ENCODE assay signal across 18 cellular contexts in genomic region chr20:62709537-62709905, GRCh38. TPM values are rescaled to one million over a fixed set of nuclear protein-coding genes. Genes with fewer than 3 reads are reported as not detected.
A peak's percentile ranks its signal among the peaks of the same experiment; 100 is the strongest.
DNase-seq lines count a peak whose midpoint lies in the region; ATAC-seq and TF ChIP-seq lines count a peak whose summit lies in the region.
"Had no signal": no experiment of that assay in that cellular context is flagged by ENCODE, and none has a peak within 500 bp of the region (broad histone marks: within the 10 kb centered on the region; RNA-seq: fewer than 3 reads in every experiment).

No MANE protein-coding gene starts in this region.

- peaks cover 4% of the 10 kb centered on the region for H3K27me3 ChIP-seq in mammary epithelial cell (ENCODE audit: insufficient read depth, low read length)
- peaks cover 59% of the 10 kb centered on the region for H3K27me3 ChIP-seq in transverse colon

- TF ChIP-seq CTCF in mammary epithelial cell (conservative IDR thresholded peaks at IDR 0.05 in 1 of 2, IDR thresholded peaks at IDR 0.05 in 1 of 2; ENCODE audit: extremely low read depth in 1 of 2, insufficient read depth in 1 of 2, low read depth in 1 of 2, low read length in 2 of 2): no peak
- TF ChIP-seq CTCF in transverse colon (IDR thresholded peaks at IDR 0.05): no peak
- TF ChIP-seq CTCF in GM10248 (IDR thresholded peaks at IDR 0.05; ENCODE audit: control extremely low read depth, extremely low read depth, low read depth, missing control alignments): no peak

- H3K4me3 ChIP-seq in mammary epithelial cell (replicated peaks in 1 of 3; ENCODE audit: insufficient read depth in 1 of 3, low read depth in 2 of 3, low read length in 3 of 3) (peak overlapping the region in 1 of 3 experiments; percentile 44), transverse colon (peak overlapping the region in 3 of 4 donors; percentile 13 to 40 (median 38))
- H3K4me3 ChIP-seq: psoas muscle, SK-N-MC, upper lobe of right lung had no signal

- intact Hi-C loops in Right ventricle myocardium inferior (cut with DNase I) (no loop called here), cardiac septum (cut with DNase I) (no loop called here), mammary epithelial cell (cut with micrococcal nuclease) (no loop called here), transverse colon (cut with DNase I; ENCODE audit: low total_unique reads) (no loop called here)

- no peaks in the 10 kb centered on the region for H4K20me1 ChIP-seq in mammary epithelial cell (ENCODE audit: insufficient read depth, low read length)

- H3K4me1 Mint-ChIP-seq in stimulated activated effector memory CD8-positive, alpha-beta T cell treated with anti-CD3 and anti-CD28 coated beads, Interleukin-12 subunit alpha, Interleukin-12 subunit beta, amount 100 ng/mL, for 72 hours: peaks cover 8% of the 10 kb centered on the region

- no TSS peak for BruUV-seq in mammary epithelial cell (replicated peaks; lab: Mats Ljungman, UMichigan)

- no peaks in the 10 kb centered on the region for H3K9me3 Mint-ChIP-seq in stimulated activated effector memory CD8-positive, alpha-beta T cell treated with anti-CD3 and anti-CD28 coated beads, Interleukin-12 subunit alpha, Interleukin-12 subunit beta, amount 100 ng/mL, for 72 hours
- H3K9me3 Mint-ChIP-seq: activated naive CD4-positive, alpha-beta T cell treated with anti-CD3 and anti-CD28 coated beads, Interleukin-2, amount 10 ng/mL, durations not matched to agents 7 days and 5 days; CD4-positive, alpha-beta memory T cell had no signal

- POLR2A ChIA-PET in GM10248 (lab: Yijun Ruan, JAX): no interaction called here

- in situ Hi-C loops in mammary epithelial cell (cut with MboI; ENCODE audit: low sequenced_read_pairs in 2 of 2): no loop called here
- in situ Hi-C loops in transverse colon (cut with MboI; ENCODE audit: low pct_ligation_motif_present in 1 of 4, low pct_unique_long_range_greater_than_20kb in 1 of 4, low sequenced_read_pairs in 3 of 4): no loop called here

- H3K9ac ChIP-seq in mammary epithelial cell (ENCODE audit: insufficient read depth, low read length): no peak overlapping the region

- no peak for ATAC-seq in Right ventricle myocardium inferior
- ATAC-seq in stimulated activated effector memory CD8-positive, alpha-beta T cell treated with anti-CD3 and anti-CD28 coated beads, Interleukin-12 subunit alpha, Interleukin-12 subunit beta, amount 100 ng/mL, for 72 hours: no peak
- ATAC-seq: esophagus mucosa; psoas muscle; stimulated activated naive CD8-positive, alpha-beta T cell treated with anti-CD3 and anti-CD28 coated beads, Interleukin-15, Interleukin-2, amounts not matched to agents 100 U/mL and 50 U/mL, for 24 hours; upper lobe of right lung had no signal

- DNase-seq in Right ventricle myocardium inferior (ENCODE audit: missing footprints): peak; percentile 11
- no peak for DNase-seq in cardiac septum (ENCODE audit: low spot score)
- DNase-seq in NCI-H524 (lab: John Stamatoyannopoulos, UW): peak; percentile 74 to 86
- DNase-seq in mammary epithelial cell: no peak
- DNase-seq in transverse colon: no peak
- DNase-seq in GM10248 (ENCODE audit: extremely low spot score): no peak
- DNase-seq in NCI-H526 (lab: John Stamatoyannopoulos, UW): no peak
- no peak for DNase-seq in stimulated activated effector memory CD8-positive, alpha-beta T cell treated with anti-CD3 and anti-CD28 coated beads, Interleukin-12 subunit alpha, Interleukin-12 subunit beta, amount 100 ng/mL, for 72 hours (ENCODE audit: low spot score in 2 of 2)
- DNase-seq: activated CD4-positive, alpha-beta T cell treated with anti-CD3 and anti-CD28 coated beads, Interleukin-2, amount 50 U/mL, for 1 hour; activated naive CD4-positive, alpha-beta T cell treated with anti-CD3 and anti-CD28 coated beads, Interleukin-2, amount 10 ng/mL, durations not matched to agents 7 days and 5 days; CD4-positive, alpha-beta memory T cell; NCI-H1694; psoas muscle; stimulated activated naive CD8-positive, alpha-beta T cell treated with anti-CD3 and anti-CD28 coated beads, Interleukin-15, Interleukin-2, amounts not matched to agents 100 U/mL and 50 U/mL, for 24 hours; upper lobe of right lung had no signal

- WGBS in mammary epithelial cell (ENCODE audit: low coverage, missing lambda C conversion rate): 91% methylated on average over 26 of the region's 30 CpGs
- 83% methylated on average over 30 of the region's 30 CpGs; no CpG with 5 or more reads in 1 of the 2 donors for WGBS in transverse colon (ENCODE audit: low coverage in 1 of 2), 2 donors

- dilution Hi-C loops in mammary epithelial cell (cut with HindIII; ENCODE audit: low sequenced_read_pairs): no loop called here

- no peaks in the 10 kb centered on the region for H3K36me3 ChIP-seq in mammary epithelial cell (ENCODE audit: insufficient read depth, low read length)
- H3K36me3 ChIP-seq in transverse colon: no peaks in the 10 kb centered on the region
- H3K36me3 ChIP-seq: upper lobe of right lung had no signal

- no peak for TF ChIP-seq POLR2A in transverse colon (IDR thresholded peaks at IDR 0.05)

- H3K4me1 ChIP-seq in mammary epithelial cell (ENCODE audit: insufficient read depth, low read length) (peaks cover 42% of the 10 kb centered on the region), transverse colon (peaks cover 0 to 11% (median 4%) of the 10 kb centered on the region in 4 donors)
- H3K4me1 ChIP-seq: psoas muscle had no signal

- H3K4me3 Mint-ChIP-seq in stimulated activated effector memory CD8-positive, alpha-beta T cell treated with anti-CD3 and anti-CD28 coated beads, Interleukin-12 subunit alpha, Interleukin-12 subunit beta, amount 100 ng/mL, for 72 hours: no peak overlapping the region
- H3K4me3 Mint-ChIP-seq: activated naive CD4-positive, alpha-beta T cell treated with anti-CD3 and anti-CD28 coated beads, Interleukin-2, amount 10 ng/mL, durations not matched to agents 7 days and 5 days; nephron had no signal

- H3K9me3 ChIP-seq in mammary epithelial cell (replicated peaks; ENCODE audit: insufficient read depth, low read length) (no peaks in the 10 kb centered on the region), transverse colon (no peaks in the 10 kb centered on the region)
- H3K9me3 ChIP-seq: psoas muscle, upper lobe of right lung had no signal

- no peaks in the 10 kb centered on the region for H3K36me3 Mint-ChIP-seq in stimulated activated effector memory CD8-positive, alpha-beta T cell treated with anti-CD3 and anti-CD28 coated beads, Interleukin-12 subunit alpha, Interleukin-12 subunit beta, amount 100 ng/mL, for 72 hours
- H3K36me3 Mint-ChIP-seq: activated naive CD4-positive, alpha-beta T cell treated with anti-CD3 and anti-CD28 coated beads, Interleukin-2, amount 10 ng/mL, durations not matched to agents 7 days and 5 days; CD4-positive, alpha-beta memory T cell had no signal

- no peak overlapping the region for H2AFZ ChIP-seq in mammary epithelial cell (ENCODE audit: low read depth, low read length)

- H3K4me2 ChIP-seq in mammary epithelial cell (ENCODE audit: insufficient read depth, low read depth, low read length): peak overlapping the region; percentile 65

- no peak overlapping the region for H3K27ac Mint-ChIP-seq in stimulated activated effector memory CD8-positive, alpha-beta T cell treated with anti-CD3 and anti-CD28 coated beads, Interleukin-12 subunit alpha, Interleukin-12 subunit beta, amount 100 ng/mL, for 72 hours
- H3K27ac Mint-ChIP-seq: activated naive CD4-positive, alpha-beta T cell treated with anti-CD3 and anti-CD28 coated beads, Interleukin-2, amount 10 ng/mL, durations not matched to agents 7 days and 5 days; CD4-positive, alpha-beta memory T cell; nephron had no signal

- TF ChIP-seq EP300 in transverse colon (IDR thresholded peaks at IDR 0.05; ENCODE audit: low read depth): no peak

- CTCF ChIA-PET in mammary epithelial cell (lab: Charles Lee; ENCODE audit: low non-redundant PET): no interaction called here
- CTCF ChIA-PET in GM10248 (lab: Yijun Ruan, JAX): no interaction called here

- no peaks in the 10 kb centered on the region for H3K79me2 ChIP-seq in mammary epithelial cell (ENCODE audit: insufficient read depth, low read length)

- no peak overlapping the region for H3K27ac ChIP-seq in mammary epithelial cell (ENCODE audit: insufficient read depth, low read depth, low read length)
- H3K27ac ChIP-seq in transverse colon: peak overlapping the region in 3 of 4 donors; percentile 60 to 77 (median 75)
- H3K27ac ChIP-seq: psoas muscle, SK-N-MC, upper lobe of right lung had no signal

RNA-seq across cellular contexts. Expression of gene NTSR1, which starts 0.9 kb away (rescaled TPM):
- total RNA-seq in Right ventricle myocardium inferior (not detected), cardiac septum (0.08 TPM), mammary epithelial cell (under 1 TPM in 1 of 2 donors, not detected in 1; 0.14 TPM), transverse colon (10 to 100 TPM in 1 of 4 donors, 1 to 10 TPM in 3; 1.5 to 23.9 (median 4.7) TPM)
- 0.82 TPM for polyA plus RNA-seq in mammary epithelial cell
- 0.83 TPM for polyA minus RNA-seq in mammary epithelial cell
- total RNA-seq: esophagus mucosa had no signal
- polyA plus RNA-seq: CD4-positive, alpha-beta memory T cell had no signal

Comparison
In these comparisons a context has a peak if more than half of its experiments do, and no peak if none do; other contexts are left out.
1. DNase-seq: peak in Right ventricle myocardium inferior (single experiment) and NCI-H524 (2 of 2); none in cardiac septum (single experiment), mammary epithelial cell (single experiment), transverse colon (single experiment), GM10248 (single experiment), NCI-H526 (0 of 2) and stimulated activated effector memory CD8-positive, alpha-beta T cell treated with anti-CD3 and anti-CD28 coated beads, Interleukin-12 subunit alpha, Interleukin-12 subunit beta, amount 100 ng/mL, for 72 hours (0 of 2).